ENCODE assay signal across 19 cellular contexts in genomic region chr16:57760357-57761160, GRCh38. TPM values are rescaled to one million over a fixed set of nuclear protein-coding genes. Genes with fewer than 3 reads are reported as not detected.
DNase-seq lines count a peak whose midpoint lies in the region; ATAC-seq, FAIRE-seq and TF ChIP-seq lines count a peak whose summit lies in the region.
"Had no signal": no experiment of that assay in that cellular context is flagged by ENCODE, and none has a peak within 500 bp of the region (broad histone marks: within the 10 kb centered on the region; RNA-seq: fewer than 3 reads in every experiment).

No MANE protein-coding gene starts in this region.

- intact Hi-C loops in heart left ventricle (cut with DNase I) (loop anchor here in 1 of 10 donors (5.0 kb wide), 1 partner anchor 37 kb away; no protein-coding TSS in a partner anchor), left cardiac atrium (cut with DNase I) (loop anchor here in 1 of 2 donors (5.0 kb wide), 1 partner anchor 37 kb away; no protein-coding TSS in a partner anchor), PC-9 (cut with micrococcal nuclease; ENCODE audit: unreplicated experiment) (no loop called here), endothelial cell of umbilical vein (cut with micrococcal nuclease) (no loop called here)
- intact Hi-C loops in CD4-positive, alpha-beta memory T cell (cut with micrococcal nuclease), result no loop called here

- H3K27me3 ChIP-seq in heart left ventricle (no peaks in the 10 kb centered on the region), PC-9 (ENCODE audit: insufficient read depth, low read depth) (no peaks in the 10 kb centered on the region), endothelial cell of umbilical vein (ENCODE audit: control insufficient read depth in 2 of 2, insufficient read depth in 2 of 2, low read length in 2 of 2) (no peaks in the 10 kb centered on the region)
- H3K27me3 ChIP-seq in CD4-positive, alpha-beta memory T cell (ENCODE audit: insufficient read depth, low read length), result no peaks in the 10 kb centered on the region

- H3K4me1 ChIP-seq in heart left ventricle, result peaks cover 0 to 32% (median 16%) of the 10 kb centered on the region in 12 donors
- peaks cover 32% of the 10 kb centered on the region for H3K4me1 ChIP-seq in PC-9 (replicated peaks; ENCODE audit: insufficient read depth)
- peaks cover 4% of the 10 kb centered on the region for H3K4me1 ChIP-seq in endothelial cell of umbilical vein (ENCODE audit: control insufficient read depth, extremely low read depth, insufficient read depth, low read length)
- H3K4me1 ChIP-seq in CD4-positive, alpha-beta memory T cell (ENCODE audit: insufficient read depth, low read length), result no peaks in the 10 kb centered on the region

- peaks cover 5% of the 10 kb centered on the region; the same call in 1 of the 2 replicates for H4K20me1 ChIP-seq in PC-9 (ENCODE audit: insufficient read depth)
- H4K20me1 ChIP-seq in endothelial cell of umbilical vein (replicated peaks; ENCODE audit: control insufficient read depth, extremely low read depth, insufficient read depth, low read length), result no peaks in the 10 kb centered on the region

- BruUV-seq in PC-9 (replicated peaks; lab: Mats Ljungman, UMichigan), result no TSS peak
- no TSS peak for BruUV-seq in endothelial cell of umbilical vein (replicated peaks; lab: Mats Ljungman, UMichigan)

- no peak overlapping the region for H3K9ac ChIP-seq in endothelial cell of umbilical vein (replicated peaks; ENCODE audit: extremely low read depth, insufficient read depth, low read length)

- H3K36me3 Mint-ChIP-seq in osteocyte (ENCODE audit: unreplicated experiment), result peaks cover 30% of the 10 kb centered on the region
- peaks cover 0 to 2% of the 10 kb centered on the region in 2 donors for H3K36me3 Mint-ChIP-seq in CD4-positive, alpha-beta memory T cell
- H3K36me3 Mint-ChIP-seq: IgD-negative memory B cell had no signal

- no peaks in the 10 kb centered on the region for H3K27me3 Mint-ChIP-seq in osteocyte (ENCODE audit: unreplicated experiment)
- H3K27me3 Mint-ChIP-seq in CD4-positive, alpha-beta memory T cell, result no peaks in the 10 kb centered on the region
- H3K27me3 Mint-ChIP-seq: IgD-negative memory B cell had no signal

- H3K9me3 Mint-ChIP-seq in osteocyte (ENCODE audit: unreplicated experiment), result no peaks in the 10 kb centered on the region
- H3K9me3 Mint-ChIP-seq in CD4-positive, alpha-beta memory T cell, result no peaks in the 10 kb centered on the region
- H3K9me3 Mint-ChIP-seq: IgD-negative memory B cell had no signal

- dilution Hi-C loops in endothelial cell of umbilical vein (cut with MboI; ENCODE audit: extremely low pct_ligation_motif_present, low sequenced_read_pairs), result no loop called here

- H3K4me2 ChIP-seq in PC-9, result peak overlapping the region; percentile 15; the same call in 1 of the 2 replicates
- no peak overlapping the region for H3K4me2 ChIP-seq in endothelial cell of umbilical vein (ENCODE audit: insufficient read depth, low read length)

- peaks cover 12% of the 10 kb centered on the region; the same call in 1 of the 2 replicates for H3F3A ChIP-seq in PC-9 (ENCODE audit: insufficient read depth, low read depth)

- POLR2A ChIA-PET in PC-9 (lab: Charles Lee; ENCODE audit: unreplicated experiment) (no interaction called here), endothelial cell of umbilical vein (lab: Charles Lee) (no interaction called here)
- POLR2A ChIA-PET in CD4-positive, alpha-beta memory T cell (lab: Charles Lee; ENCODE audit: partially characterized antibody), result interaction anchor here (0.7 kb wide), 1 partner anchor 16 kb away, joined by 3 read pairs; no protein-coding TSS in a partner anchor

- H3K27ac Mint-ChIP-seq in osteocyte (ENCODE audit: unreplicated experiment), result peak overlapping the region; percentile 27
- H3K27ac Mint-ChIP-seq in CD4-positive, alpha-beta memory T cell, result peak overlapping the region in 1 of 7 donors; percentile 59
- H3K27ac Mint-ChIP-seq: IgD-negative memory B cell had no signal

- H3K36me3 ChIP-seq in heart left ventricle (peaks cover 0 to 81% (median 50%) of the 10 kb centered on the region in 9 donors), PC-9 (ENCODE audit: low read depth) (no peaks in the 10 kb centered on the region; the same call in 1 of the 2 replicates), endothelial cell of umbilical vein (ENCODE audit: control insufficient read depth in 2 of 2, extremely low read depth in 1 of 2, insufficient read depth in 2 of 2, low read length in 2 of 2) (peaks cover 0 to 37% of the 10 kb centered on the region in 2 experiments)
- no peaks in the 10 kb centered on the region for H3K36me3 ChIP-seq in CD4-positive, alpha-beta memory T cell (ENCODE audit: insufficient read depth, low read length)

- TF ChIP-seq CTCF in heart left ventricle (IDR thresholded peaks at IDR 0.05) (no peak), PC-9 (conservative IDR thresholded peaks at IDR 0.05) (no peak), endothelial cell of umbilical vein (IDR thresholded peaks at IDR 0.05; ENCODE audit: extremely low read depth in 1 of 2, insufficient read depth in 1 of 2, low read depth in 1 of 2, low read length in 2 of 2) (no peak), osteocyte (IDR thresholded peaks at IDR 0.05) (no peak)

- H3K79me2 ChIP-seq in PC-9 (ENCODE audit: low read depth), result no peaks in the 10 kb centered on the region
- no peaks in the 10 kb centered on the region for H3K79me2 ChIP-seq in endothelial cell of umbilical vein (ENCODE audit: control insufficient read depth, insufficient read depth, low read length)

- H3K9me2 ChIP-seq in PC-9 (ENCODE audit: insufficient read depth), result no peaks in the 10 kb centered on the region

- TF ChIP-seq POLR2A in heart left ventricle (IDR thresholded peaks at IDR 0.05), result no peak
- no peak for TF ChIP-seq POLR2A in endothelial cell of umbilical vein (IDR thresholded peaks at IDR 0.05; ENCODE audit: low read depth, low read length)

- H3K9me3 ChIP-seq in heart left ventricle, result no peaks in the 10 kb centered on the region
- H3K9me3 ChIP-seq in PC-9 (ENCODE audit: insufficient read depth, low read depth), result no peaks in the 10 kb centered on the region
- no peaks in the 10 kb centered on the region for H3K9me3 ChIP-seq in endothelial cell of umbilical vein (replicated peaks; ENCODE audit: control insufficient read depth, insufficient read depth, low read length)
- H3K9me3 ChIP-seq in CD4-positive, alpha-beta memory T cell (ENCODE audit: control insufficient read depth in 1 of 2, low read length in 2 of 2), result no peaks in the 10 kb centered on the region

- H3K9me1 ChIP-seq in endothelial cell of umbilical vein (replicated peaks; ENCODE audit: control insufficient read depth, extremely low read depth, insufficient read depth, low read length), result no peaks in the 10 kb centered on the region

- no peak overlapping the region for H3K4me3 ChIP-seq in heart left ventricle
- no peak overlapping the region for H3K4me3 ChIP-seq in PC-9
- no peak overlapping the region for H3K4me3 ChIP-seq in endothelial cell of umbilical vein (replicated peaks in 1 of 3; ENCODE audit: insufficient read depth in 1 of 3, low read depth in 1 of 3, low read length in 3 of 3)
- no peak overlapping the region for H3K4me3 ChIP-seq in CD4-positive, alpha-beta memory T cell (ENCODE audit: low read length in 2 of 2)

- no peak overlapping the region for H2AFZ ChIP-seq in PC-9
- H2AFZ ChIP-seq in endothelial cell of umbilical vein (ENCODE audit: low read depth, low read length), result no peak overlapping the region

- DNase-seq in heart left ventricle (peak in 2 of 5 donors; percentile 25 to 63), left cardiac atrium (no peak), PC-9 (no peak), endothelial cell of umbilical vein (ENCODE audit: low read depth, low spot score) (no peak), osteocyte (ENCODE audit: extremely low spot score, unreplicated experiment) (no peak), HK-2 (ENCODE audit: unreplicated experiment) (no peak)
- DNase-seq in CD4-positive, alpha-beta memory T cell, result no peak
- DNase-seq: DMS79, MV-4-11, NCI-H1417 treated with DMSO at 0.1 percent for 48 hours, NCI-H2029, NCI-H526 treated with DMSO at 0.1 percent for 48 hours, OCI-M1 had no signal

- WGBS in heart left ventricle, 4 donors, result 88 to 89% (median 89%) methylated on average over 23 to 40 of the region's 40 CpGs

- ATAC-seq in heart left ventricle, result no peak
- no peak for ATAC-seq in left cardiac atrium
- ATAC-seq in HG03571 (IDR thresholded peaks at IDR 0.05; ENCODE audit: unreplicated experiment), result no peak

- FAIRE-seq in endothelial cell of umbilical vein (lab: Jason Lieb, UNC), result no peak
- FAIRE-seq: G401.6, GM12891, GM19239 had no signal

- H3K27ac ChIP-seq in heart left ventricle, result peak overlapping the region in 7 of 12 donors; percentile 30 to 81 (median 72)
- no peak overlapping the region for H3K27ac ChIP-seq in PC-9
- H3K27ac ChIP-seq in endothelial cell of umbilical vein (ENCODE audit: insufficient read depth, low read depth, low read length), result no peak overlapping the region
- H3K27ac ChIP-seq in CD4-positive, alpha-beta memory T cell (ENCODE audit: low read depth, low read length), result no peak overlapping the region

- H3K4me3 Mint-ChIP-seq in osteocyte (ENCODE audit: unreplicated experiment), result no peak overlapping the region
- H3K4me3 Mint-ChIP-seq in CD4-positive, alpha-beta memory T cell, result no peak overlapping the region
- H3K4me3 Mint-ChIP-seq: CD14-positive monocyte, IgD-negative memory B cell had no signal

- peaks cover 26% of the 10 kb centered on the region for H3K4me1 Mint-ChIP-seq in osteocyte (ENCODE audit: unreplicated experiment)
- H3K4me1 Mint-ChIP-seq in CD4-positive, alpha-beta memory T cell, result peaks cover 0 to 3% (median 0%) of the 10 kb centered on the region in 4 donors
- H3K4me1 Mint-ChIP-seq: IgD-negative memory B cell had no signal

- CTCF ChIA-PET in PC-9 (lab: Charles Lee) (interaction anchor here (0.5 kb wide), 2 partner anchors 15 to 184 kb away, joined by 3 read pairs; no protein-coding TSS in a partner anchor), endothelial cell of umbilical vein (lab: Charles Lee) (interaction anchor here (0.6 to 2.0 kb wide), 5 partner anchors 16 to 361 kb away, joined by 3 to 8 read pairs (median 3); no protein-coding TSS in a partner anchor)
- CTCF ChIA-PET in CD4-positive, alpha-beta memory T cell (lab: Charles Lee; ENCODE audit: partially characterized antibody), result interaction anchor here (1.2 to 1.3 kb wide), 2 partner anchors 9 to 138 kb away, joined by 3 read pairs; no protein-coding TSS in a partner anchor

RNA-seq across cellular contexts. Expression of gene KATNB1, which starts 25.0 kb away (rescaled TPM):
- total RNA-seq in heart left ventricle, result 10 to 100 TPM; 10.6 to 20.5 (median 15.3) TPM
- polyA plus RNA-seq in heart left ventricle, result 10 to 100 TPM in 1 of 2 donors, 1 to 10 TPM in 1; 8.0 to 19.1 TPM
- 10 to 100 TPM; 11.2 to 11.7 TPM for total RNA-seq in left cardiac atrium
- total RNA-seq in PC-9 (2021), result 25.9 and 27.7 TPM in 2 replicates
- total RNA-seq in endothelial cell of umbilical vein, result 25.9 and 28.6 TPM in 2 replicates
- polyA plus RNA-seq in endothelial cell of umbilical vein, result 35.9 and 43.9 TPM in 2 replicates
- 22.3 and 27.0 TPM in 2 replicates for polyA plus RNA-seq in endothelial cell of umbilical vein (2011; cell fraction: cytosol; rRNA removed)
- polyA plus RNA-seq in endothelial cell of umbilical vein (2011; cell fraction: nucleus; rRNA removed), result 67.0 and 78.1 TPM in 2 replicates
- 27.9 and 31.0 TPM in 2 replicates for polyA plus RNA-seq in endothelial cell of umbilical vein (2012)
- 28.0 and 28.7 TPM in 2 replicates for polyA minus RNA-seq in endothelial cell of umbilical vein
- 22.4 TPM for polyA minus RNA-seq in endothelial cell of umbilical vein (2011; cell fraction: cytosol; rRNA and poly(A)+ RNA removed)
- polyA minus RNA-seq in endothelial cell of umbilical vein (2011; cell fraction: nucleus; rRNA and poly(A)+ RNA removed), result 18.2 and 25.9 TPM in 2 replicates
- total RNA-seq in osteocyte, result 14.2 and 15.9 TPM in 2 replicates
- total RNA-seq in CD4-positive, alpha-beta memory T cell, result 10 to 100 TPM; 25.1 to 25.9 TPM
- polyA plus RNA-seq in CD4-positive, alpha-beta memory T cell, result 10 to 100 TPM; 23.6 to 26.1 TPM

RNA-seq across cellular contexts. Expression of gene KIFC3, which starts 41.7 kb away (rescaled TPM):
- total RNA-seq in heart left ventricle (100 to 1,000 TPM in 1 of 9 donors, 10 to 100 TPM in 8; 46.1 to 105 (median 66.8) TPM), left cardiac atrium (10 to 100 TPM; 37.1 to 55.4 TPM), PC-9 (2021) (52.5 and 65.5 TPM in 2 replicates), endothelial cell of umbilical vein (56.7 and 62.2 TPM in 2 replicates), osteocyte (191 and 196 TPM in 2 replicates)
- polyA plus RNA-seq in heart left ventricle (10 to 100 TPM; 61.1 to 64.4 TPM), endothelial cell of umbilical vein (36.3 and 38.1 TPM in 2 replicates)
- polyA plus RNA-seq in endothelial cell of umbilical vein (2011; cell fraction: cytosol; rRNA removed), result 27.7 and 43.4 TPM in 2 replicates
- 93.6 and 104 TPM in 2 replicates for polyA plus RNA-seq in endothelial cell of umbilical vein (2011; cell fraction: nucleus; rRNA removed)
- 31.9 and 37.4 TPM in 2 replicates for polyA plus RNA-seq in endothelial cell of umbilical vein (2012)
- polyA minus RNA-seq in endothelial cell of umbilical vein, result 45.8 and 50.4 TPM in 2 replicates
- polyA minus RNA-seq in endothelial cell of umbilical vein (2011; cell fraction: cytosol; rRNA and poly(A)+ RNA removed), result 55.7 TPM
- polyA minus RNA-seq in endothelial cell of umbilical vein (2011; cell fraction: nucleus; rRNA and poly(A)+ RNA removed), result 42.3 and 60.9 TPM in 2 replicates
- total RNA-seq in CD4-positive, alpha-beta memory T cell, result 1 to 10 TPM; 1.6 to 1.9 TPM
- polyA plus RNA-seq in CD4-positive, alpha-beta memory T cell, result not detected
- polyA plus RNA-seq: IgD-negative memory B cell had no signal

Comparison
In these comparisons a context has a peak if more than half of its experiments do, and no peak if none do; other contexts are left out.
1. H3K27ac ChIP-seq: peak in heart left ventricle (7 of 12); none in PC-9 (single experiment), endothelial cell of umbilical vein (single experiment) and CD4-positive, alpha-beta memory T cell (single experiment).
2. RNA of gene KIFC3, which starts 41.7 kb away (total RNA-seq): 191 to 196 TPM in osteocyte, 46.1 to 105 TPM in heart left ventricle, 56.7 to 62.2 TPM in endothelial cell of umbilical vein, 37.1 to 55.4 TPM in left cardiac atrium and 52.5 to 65.5 TPM in PC-9; 1.6 to 1.9 TPM in CD4-positive, alpha-beta memory T cell; every median in the first group is over 10 times any median in the second.